8 cellular contexts compared by ENCODE assay signal in genomic region chr1:9293241-9293511, GRCh38. TPM values are rescaled to one million over a fixed set of nuclear protein-coding genes. Genes with fewer than 3 reads are reported as not detected.
DNase-seq lines count a peak whose midpoint lies in the region; ATAC-seq and TF ChIP-seq lines count a peak whose summit lies in the region.

No MANE protein-coding gene starts in this region.

- H3K27ac ChIP-seq in heart left ventricle (peak overlapping the region; percentile 73 to 93 (median 84)), mesodermal cell (ENCODE audit: low read depth, low read length, severe bottlenecking) (peak overlapping the region; percentile 10), aorta (ENCODE audit: low read depth in 1 of 2, low read length in 2 of 2) (peak overlapping the region; percentile 65 to 80)

- TF ChIP-seq POLR2A in heart left ventricle (IDR thresholded peaks at IDR 0.05), result no peak

- no peak for DNase-seq in heart left ventricle
- no peak for DNase-seq in Right ventricle myocardium superior
- DNase-seq in central memory CD4-positive, alpha-beta T cell, result peak; percentile 15
- no peak for DNase-seq in aorta
- no peak for DNase-seq in NCI-H2081 (lab: John Stamatoyannopoulos, UW)
- no peak for DNase-seq in NCI-H1436 (lab: John Stamatoyannopoulos, UW)
- no peak for DNase-seq in hepatic stellate cell (ENCODE audit: low spot score)

- intact Hi-C loops in heart left ventricle (cut with DNase I) (loop anchor here in 7 of 10 donors (5.0 to 10.0 kb wide), 7 partner anchors 79 to 199 kb away; no protein-coding TSS in a partner anchor), Right ventricle myocardium superior (cut with DNase I) (no loop called here), aorta (cut with DNase I) (loop anchor here (5.0 kb wide), 4 partner anchors 79 to 159 kb away; no protein-coding TSS in a partner anchor)

- H3K36me3 ChIP-seq in heart left ventricle (no peaks in the 10 kb centered on the region), mesodermal cell (ENCODE audit: control insufficient read depth, insufficient read depth, low read length) (peaks cover 15% of the 10 kb centered on the region), aorta (ENCODE audit: control insufficient read depth in 1 of 2, insufficient read depth in 2 of 2, low read length in 1 of 2) (no peaks in the 10 kb centered on the region)

- 0 to 1% (median 1%) methylated on average over 16 to 38 of the region's 38 CpGs; no CpG with 5 or more reads in 1 of the 4 donors for WGBS in heart left ventricle, 4 donors
- 0 to 1% methylated on average over 32 of the region's 38 CpGs for WGBS in mesodermal cell (ENCODE audit: insufficient coverage in 2 of 2), 2 experiments
- WGBS in aorta, 2 donors, result 0% methylated on average over 4 to 38 of the region's 38 CpGs

- H3K4me1 ChIP-seq in heart left ventricle (peaks cover 0 to 52% (median 31%) of the 10 kb centered on the region in 12 donors), mesodermal cell (ENCODE audit: control insufficient read depth, insufficient read depth, low read length, poor library complexity, severe bottlenecking) (peaks cover 27% of the 10 kb centered on the region), aorta (ENCODE audit: control insufficient read depth in 1 of 2, insufficient read depth in 2 of 2, low read length in 2 of 2) (peaks cover 0 to 3% of the 10 kb centered on the region in 2 donors)

- ATAC-seq in heart left ventricle, result no peak
- ATAC-seq in Right ventricle myocardium superior (ENCODE audit: poor library complexity), result no peak
- ATAC-seq in aorta (ENCODE audit: low FRiP score), result no peak

- no peak for TF ChIP-seq CTCF in heart left ventricle (IDR thresholded peaks at IDR 0.05)

- H3K27me3 ChIP-seq in heart left ventricle (no peaks in the 10 kb centered on the region), aorta (ENCODE audit: control insufficient read depth in 1 of 2, insufficient read depth in 2 of 2, low read length in 1 of 2) (no peaks in the 10 kb centered on the region)

- peaks cover 0 to 15% (median 8%) of the 10 kb centered on the region in 12 donors for H3K9me3 ChIP-seq in heart left ventricle
- H3K9me3 ChIP-seq in mesodermal cell (ENCODE audit: control insufficient read depth, low read length), result peaks cover 4% of the 10 kb centered on the region
- H3K9me3 ChIP-seq in aorta (ENCODE audit: control insufficient read depth, low read length), result no peaks in the 10 kb centered on the region

- peak overlapping the region; percentile 60 to 100 (median 91) for H3K4me3 ChIP-seq in heart left ventricle
- H3K4me3 ChIP-seq in mesodermal cell (ENCODE audit: extremely low read depth, insufficient read depth, low read length, poor library complexity, severe bottlenecking), result peak overlapping the region; percentile 78
- peak overlapping the region; percentile 93 to 99 for H3K4me3 ChIP-seq in aorta (ENCODE audit: low read length in 2 of 2)

RNA-seq across cellular contexts. Expression of gene SPSB1, which starts 0.5 kb away (rescaled TPM):
- 10 to 100 TPM in 3 of 9 donors, 1 to 10 TPM in 6; 7.7 to 27.2 (median 9.2) TPM for total RNA-seq in heart left ventricle
- 10 to 100 TPM in 1 of 2 donors, 1 to 10 TPM in 1; 7.0 to 10.9 TPM for polyA plus RNA-seq in heart left ventricle
- 13.0 TPM for total RNA-seq in Right ventricle myocardium superior
- polyA plus RNA-seq in mesodermal cell (2013, experiment 1 of 2), result 17.3 TPM
- polyA plus RNA-seq in mesodermal cell (2013, experiment 2 of 2), result 14.6 TPM
- total RNA-seq in aorta, result 10 to 100 TPM; 34.8 to 62.0 TPM
- polyA plus RNA-seq in aorta, result 10 to 100 TPM; 21.2 to 36.8 TPM

RNA-seq across cellular contexts. Expression of gene H6PD, which starts 58.6 kb away (rescaled TPM):
- 10 to 100 TPM; 16.0 to 54.5 (median 27.9) TPM for total RNA-seq in heart left ventricle
- 10 to 100 TPM; 11.0 to 15.7 TPM for polyA plus RNA-seq in heart left ventricle
- 20.9 TPM for total RNA-seq in Right ventricle myocardium superior
- 15.0 TPM for polyA plus RNA-seq in mesodermal cell (2013, experiment 1 of 2)
- 13.4 TPM for polyA plus RNA-seq in mesodermal cell (2013, experiment 2 of 2)
- total RNA-seq in aorta, result 10 to 100 TPM; 62.6 to 65.4 TPM
- polyA plus RNA-seq in aorta, result 10 to 100 TPM in 1 of 2 donors, 1 to 10 TPM in 1; 4.8 to 17.9 TPM

Comparison
In these comparisons a context has a peak if more than half of its experiments do, and no peak if none do; other contexts are left out.
1. H3K27ac ChIP-seq: peak in every context shown above with its lines; median percentile 84 in heart left ventricle; 72 in aorta; 10 in mesodermal cell.